In genomic region chr3:57557088-57557537, GRCh38 we compare ENCODE assay signal across 8 cellular contexts. TPM values are rescaled to one million over a fixed set of nuclear protein-coding genes. Genes with fewer than 3 reads are reported as not detected.
A peak's percentile ranks its signal among the peaks of the same experiment; 100 is the strongest.
DNase-seq lines count a peak whose midpoint lies in the region; ATAC-seq, FAIRE-seq and TF ChIP-seq lines count a peak whose summit lies in the region.

No MANE protein-coding gene starts in this region.

- no peaks in the 10 kb centered on the region for H3K27me3 ChIP-seq in GM12878 (replicated peaks in 1 of 2; ENCODE audit: control insufficient read depth in 2 of 2, insufficient read depth in 2 of 2, low read length in 1 of 2)
- no peaks in the 10 kb centered on the region for H3K27me3 ChIP-seq in layer of hippocampus (ENCODE audit: control insufficient read depth, insufficient read depth, low read length)

- TF ChIP-seq RAD21 in GM12878 (IDR thresholded peaks at IDR 0.05; ENCODE audit: insufficient read depth, low read depth, low read length), result no peak

- TF ChIP-seq CTCF in GM12878 (IDR thresholded peaks at IDR 0.05 in 2 of 3, conservative IDR thresholded peaks at IDR 0.05 in 1 of 3; ENCODE audit: control insufficient read depth in 2 of 3, extremely low read depth in 1 of 3, insufficient read depth in 1 of 3, low read depth in 3 of 3, low read length in 3 of 3), result no peak

- TF ChIP-seq POLR2A in GM12878 (IDR thresholded peaks at IDR 0.05; ENCODE audit: low read depth, low read length), result peak; percentile 71

- SMC1A ChIA-PET in GM12878 (lab: Charles Lee; ENCODE audit: uncharacterized antibody, unreplicated experiment), result interaction anchor here (0.5 to 2.6 kb wide), 5 partner anchors 10 to 329 kb away, joined by 4 to 14 read pairs (median 5); partner anchors contain the start of gene ARF4

- no peaks in the 10 kb centered on the region for H4K20me1 ChIP-seq in GM12878 (ENCODE audit: control insufficient read depth, insufficient read depth)

- in situ Hi-C loops in GM12878 (cut with MboI), result no loop called here

- DNase-seq in EH (ENCODE audit: low read depth), result peak; percentile 57
- peak; percentile 9 for DNase-seq in T follicular helper cell (ENCODE audit: low read depth)
- no peak for DNase-seq in GM12878 (ENCODE audit: low read depth, low spot score)
- DNase-seq in stimulated activated CD8-positive, alpha-beta memory T cell treated with anti-CD3 and anti-CD28 coated beads, Interleukin-12 subunit alpha, Interleukin-12 subunit beta, amount 100 ng/mL, for 24 hours (ENCODE audit: extremely low read depth), result peak; percentile 11
- no peak for DNase-seq in NCI-H187 (lab: John Stamatoyannopoulos, UW)
- no peak for DNase-seq in midbrain (lab: John Stamatoyannopoulos, UW)

- BruUV-seq in GM12878 (replicated peaks; lab: Mats Ljungman, UMichigan), result no TSS peak

- ATAC-seq in HG02678 (IDR thresholded peaks at IDR 0.05; ENCODE audit: unreplicated experiment) (peak; percentile 18), GM12878 (peak; percentile 60)

- peak overlapping the region; percentile 100 for H2AFZ ChIP-seq in GM12878 (ENCODE audit: control insufficient read depth, low read depth, low read length)

- CTCF ChIA-PET in GM12878 (lab: Yijun Ruan, JAX), result interaction anchor here (1.4 to 1.6 kb wide), 3 partner anchors 132 to 299 kb away, joined by 3 to 4 read pairs (median 4); no protein-coding TSS in a partner anchor

- peak overlapping the region; percentile 96 for H3K9ac ChIP-seq in GM12878 (ENCODE audit: control insufficient read depth, insufficient read depth, low read length)

- H3K4me1 ChIP-seq in GM12878 (ENCODE audit: control insufficient read depth, insufficient read depth, low read length), result no peaks in the 10 kb centered on the region; the same call in none of the 2 replicates

- FAIRE-seq in GM12878 (lab: Jason Lieb, UNC), result no peak

- H3K4me3 ChIP-seq in GM12878, result peak overlapping the region; percentile 76

- H3K27ac ChIP-seq in GM12878 (ENCODE audit: control insufficient read depth, insufficient read depth) (peak overlapping the region; percentile 99), layer of hippocampus (ENCODE audit: low read depth, low read length) (peak overlapping the region; percentile 94)

- RAD21 ChIA-PET in GM12878 (lab: Charles Lee; ENCODE audit: unreplicated experiment), result interaction anchor here (0.8 to 3.7 kb wide), 3 partner anchors 40 to 132 kb away, joined by 3 to 22 read pairs (median 9); partner anchors contain the start of gene ARF4

- peak overlapping the region; percentile 85 for H3K4me2 ChIP-seq in GM12878 (ENCODE audit: control insufficient read depth, insufficient read depth)

- 1% methylated on average over 29 of the region's 29 CpGs for WGBS in GM12878 (ENCODE audit: insufficient coverage, insufficient replicate concordance, low lambda C conversion rate, missing lambda C conversion rate)

- intact Hi-C loops in GM12878 (cut with micrococcal nuclease; ENCODE audit: unreplicated experiment), result loop anchor here (2.0 to 5.0 kb wide), 2 partner anchors 40 to 135 kb away; partner anchors contain the start of genes ARF4 and DENND6A

- POLR2A ChIA-PET in GM12878 (lab: Charles Lee), result interaction anchor here (1.1 to 5.5 kb wide), 2 partner anchors 35 to 41 kb away, joined by 3 to 36 read pairs; partner anchors contain the start of gene ARF4

- peaks cover 65% of the 10 kb centered on the region for H3K79me2 ChIP-seq in GM12878 (ENCODE audit: control insufficient read depth, insufficient read depth, low read length)

- TF ChIP-seq EP300 in GM12878 (IDR thresholded peaks at IDR 0.05; ENCODE audit: borderline replicate concordance in 1 of 2, control insufficient read depth in 1 of 2, low read depth in 2 of 2, low read length in 2 of 2), result no peak

- H3K9me3 ChIP-seq in GM12878 (replicated peaks; ENCODE audit: control insufficient read depth, insufficient read depth, low read length), result no peaks in the 10 kb centered on the region

- peaks cover 0 to 14% of the 10 kb centered on the region in 2 experiments; a peak in 2 of 4 replicates for H3K36me3 ChIP-seq in GM12878 (ENCODE audit: control insufficient read depth in 2 of 2, insufficient read depth in 2 of 2, low read length in 1 of 2)

TF ChIP-seq in GM12878, 131 proteins besides CTCF, POLR2A, EP300 and RAD21 (continues in another document):
- TF ChIP-seq NFIC (IDR thresholded peaks at IDR 0.05; ENCODE audit: low read depth, low read length) (no peak), RELB (IDR thresholded peaks at IDR 0.05; ENCODE audit: low read depth) (no peak), WRNIP1 (IDR thresholded peaks at IDR 0.05; ENCODE audit: borderline replicate concordance, low read depth, low read length) (0 out of 2 replicates have a peak, but pooled peaks have one; percentile 26), CHD2 (IDR thresholded peaks at IDR 0.05; ENCODE audit: borderline replicate concordance, low read depth, low read length) (0 out of 2 replicates have a peak, but pooled peaks have one; percentile 37), ZNF274 (IDR thresholded peaks at IDR 0.05; ENCODE audit: insufficient read depth, insufficient read length) (no peak)

RNA-seq across cellular contexts. Expression of gene PDE12, which starts 1.0 kb away (rescaled TPM):
- total RNA-seq in GM12878 (2013; cell fraction: nucleolus; rRNA removed), result 33.1 and 33.3 TPM in 2 replicates
- total RNA-seq in GM12878 (2014; rRNA removed), result 20.5 and 22.4 TPM in 2 replicates
- total RNA-seq in GM12878 (2014; rRNA removed; fragmentation: Illumina TruSeq; extraction: Trizol), result 10.7 TPM in 2 replicates
- 23.0 and 26.1 TPM in 2 replicates for total RNA-seq in GM12878 (2021)
- 3.0 TPM for polyA plus RNA-seq in GM12878 (2011; ENCODE audit: low read depth)
- 15.7 and 18.3 TPM in 2 replicates for polyA plus RNA-seq in GM12878 (2011; rRNA removed)
- 18.9 and 22.9 TPM in 2 replicates for polyA plus RNA-seq in GM12878 (2011; cell fraction: cytosol; rRNA removed)
- 11.1 and 15.4 TPM in 2 replicates for polyA plus RNA-seq in GM12878 (2011; cell fraction: nucleus; rRNA removed)
- polyA plus RNA-seq in GM12878 (2012), result 6.9 and 7.5 TPM in 2 replicates
- 10.2 and 11.2 TPM in 2 replicates for polyA plus RNA-seq in GM12878 (2014; fragmentation: Illumina TruSeq; extraction: Trizol)
- 10 to 100 TPM in 1 of 2 experiments, 1 to 10 TPM in 1; 3.0 to 10.1 TPM for polyA plus RNA-seq in GM12878 (2014; fragmentation: Nextera tagmentation; extraction: Ambion mirVana)
- 16.5 and 17.3 TPM in 2 replicates for polyA plus RNA-seq in GM12878 (2014; rRNA removed)
- 10 to 100 TPM; 20.8 to 20.9 TPM for polyA plus RNA-seq in GM12878 (2016; fragmentation: Nextera tagmentation; extraction: Ambion mirVana)
- polyA minus RNA-seq in GM12878 (2011; rRNA and poly(A)+ RNA removed), result 37.7 and 42.8 TPM in 2 replicates
- polyA minus RNA-seq in GM12878 (2011; cell fraction: cytosol; rRNA and poly(A)+ RNA removed), result 20.2 and 21.3 TPM in 2 replicates
- polyA minus RNA-seq in GM12878 (2011; cell fraction: nucleus; rRNA and poly(A)+ RNA removed), result 16.9 and 30.1 TPM in 2 replicates

RNA-seq across cellular contexts. Expression of gene DNAH12, which starts 13.0 kb away (rescaled TPM):
- total RNA-seq in GM12878 (2013; cell fraction: nucleolus; rRNA removed), result 0.25 and 0.47 TPM in 2 replicates
- total RNA-seq in GM12878 (2014; rRNA removed) (under 0.01 and 0.11 TPM in 2 replicates), GM12878 (2014; rRNA removed; fragmentation: Illumina TruSeq; extraction: Trizol) (0.05 and 0.09 TPM in 2 replicates), GM12878 (2021) (0.05 and 0.19 TPM in 2 replicates)
- 0.05 TPM for polyA plus RNA-seq in GM12878 (2011; ENCODE audit: low read depth)
- polyA plus RNA-seq in GM12878 (2011; rRNA removed) (0.05 and 0.27 TPM in 2 replicates), GM12878 (2014; fragmentation: Illumina TruSeq; extraction: Trizol) (0.10 and 0.13 TPM in 2 replicates), GM12878 (2014; fragmentation: Nextera tagmentation; extraction: Ambion mirVana) (under 1 TPM; 0.10 to 0.16 TPM), GM12878 (2014; rRNA removed) (0.03 and 0.06 TPM in 2 replicates), GM12878 (2016; fragmentation: Nextera tagmentation; extraction: Ambion mirVana) (under 1 TPM; 0.07 to 0.35 TPM)
- polyA plus RNA-seq in GM12878 (2011; cell fraction: cytosol; rRNA removed), result not detected in 2 replicates
- 0.01 and 0.04 TPM in 2 replicates for polyA plus RNA-seq in GM12878 (2011; cell fraction: nucleus; rRNA removed)
- 0.15 TPM in 1 of 2 replicates, not detected in the other for polyA plus RNA-seq in GM12878 (2012)
- polyA minus RNA-seq in GM12878 (2011; rRNA and poly(A)+ RNA removed), result 0.05 and 0.07 TPM in 2 replicates
- not detected in 2 replicates for polyA minus RNA-seq in GM12878 (2011; cell fraction: cytosol; rRNA and poly(A)+ RNA removed)
- polyA minus RNA-seq in GM12878 (2011; cell fraction: nucleus; rRNA and poly(A)+ RNA removed), result 0.10 and 0.12 TPM in 2 replicates

RNA-seq across cellular contexts. Expression of gene ARF4, which starts 40.0 kb away (rescaled TPM):
- total RNA-seq in GM12878 (2013; cell fraction: nucleolus; rRNA removed), result 19.6 and 20.3 TPM in 2 replicates
- total RNA-seq in GM12878 (2014; rRNA removed) (70.3 and 80.2 TPM in 2 replicates), GM12878 (2014; rRNA removed; fragmentation: Illumina TruSeq; extraction: Trizol) (74.8 and 78.4 TPM in 2 replicates), GM12878 (2021) (65.6 and 66.2 TPM in 2 replicates)
- 72.1 TPM for polyA plus RNA-seq in GM12878 (2011; ENCODE audit: low read depth)
- polyA plus RNA-seq in GM12878 (2011; rRNA removed) (122 and 173 TPM in 2 replicates), GM12878 (2014; fragmentation: Illumina TruSeq; extraction: Trizol) (133 and 164 TPM in 2 replicates), GM12878 (2014; fragmentation: Nextera tagmentation; extraction: Ambion mirVana) (100 to 1,000 TPM; 166 to 283 TPM), GM12878 (2014; rRNA removed) (76.8 and 82.5 TPM in 2 replicates), GM12878 (2016; fragmentation: Nextera tagmentation; extraction: Ambion mirVana) (100 to 1,000 TPM; 201 to 203 TPM)
- 77.5 and 80.1 TPM in 2 replicates for polyA plus RNA-seq in GM12878 (2011; cell fraction: cytosol; rRNA removed)
- polyA plus RNA-seq in GM12878 (2011; cell fraction: nucleus; rRNA removed), result 40.6 and 41.4 TPM in 2 replicates
- polyA plus RNA-seq in GM12878 (2012), result 110 and 114 TPM in 2 replicates
- 72.1 and 96.6 TPM in 2 replicates for polyA minus RNA-seq in GM12878 (2011; rRNA and poly(A)+ RNA removed)
- polyA minus RNA-seq in GM12878 (2011; cell fraction: cytosol; rRNA and poly(A)+ RNA removed), result 35.2 and 38.9 TPM in 2 replicates
- 59.5 and 88.8 TPM in 2 replicates for polyA minus RNA-seq in GM12878 (2011; cell fraction: nucleus; rRNA and poly(A)+ RNA removed)

Comparison
In these comparisons a context has a peak if more than half of its experiments do, and no peak if none do; other contexts are left out.
1. DNase-seq: peak in EH (single experiment), T follicular helper cell (single experiment) and stimulated activated CD8-positive, alpha-beta memory T cell treated with anti-CD3 and anti-CD28 coated beads, Interleukin-12 subunit alpha, Interleukin-12 subunit beta, amount 100 ng/mL, for 24 hours (single experiment); none in GM12878 (single experiment), NCI-H187 (0 of 2) and midbrain (single experiment).